In genomic region chr12:11862794-11863193, GRCh38 we compare ENCODE assay signal across 9 cellular contexts.
DNase-seq lines count a peak whose midpoint lies in the region; ATAC-seq and TF ChIP-seq lines count a peak whose summit lies in the region.
"Had no signal": no experiment of that assay in that cellular context is flagged by ENCODE, and none has a peak within 500 bp of the region (broad histone marks: within the 10 kb centered on the region; RNA-seq: fewer than 3 reads in every experiment).

No MANE protein-coding gene starts in this region.

- no peak for TF ChIP-seq CTCF in neural progenitor cell (IDR thresholded peaks at IDR 0.05)

- H3K9ac ChIP-seq in BLaER1 (no peak overlapping the region), neural progenitor cell (no peak overlapping the region)

- H4K20me1 ChIP-seq in BLaER1 (no peaks in the 10 kb centered on the region), neural progenitor cell (ENCODE audit: low read depth) (peaks cover 16% of the 10 kb centered on the region)

- H3K27me3 ChIP-seq in BLaER1 (no peaks in the 10 kb centered on the region), neural progenitor cell (no peaks in the 10 kb centered on the region)

- no peaks in the 10 kb centered on the region for H3K27me3 Mint-ChIP-seq in IgD-negative memory B cell
- H3K27me3 Mint-ChIP-seq in neural progenitor cell (ENCODE audit: insufficient read depth, low read depth): peaks cover 4% of the 10 kb centered on the region
- H3K27me3 Mint-ChIP-seq: activated naive CD4-positive, alpha-beta T cell treated with anti-CD3 and anti-CD28 coated beads, Interleukin-2, amount 50 U/mL, for 24 hours had no signal

- H3K9me3 Mint-ChIP-seq in IgD-negative memory B cell (peaks cover 1 to 23% (median 3%) of the 10 kb centered on the region in 3 donors), neural progenitor cell (peaks cover 23% of the 10 kb centered on the region)

- ATAC-seq in HG03135 (IDR thresholded peaks at IDR 0.05; ENCODE audit: unreplicated experiment) (no peak), GM18511 (IDR thresholded peaks at IDR 0.05; ENCODE audit: unreplicated experiment) (no peak), GM21381 (IDR thresholded peaks at IDR 0.05; ENCODE audit: unreplicated experiment) (no peak)

- H3K4me3 ChIP-seq in BLaER1 (no peak overlapping the region), neural progenitor cell (no peak overlapping the region)

- no peaks in the 10 kb centered on the region for H3K79me2 ChIP-seq in neural progenitor cell (ENCODE audit: low read depth)

- H3K9me3 ChIP-seq in BLaER1 (peaks cover 58% of the 10 kb centered on the region), neural progenitor cell (ENCODE audit: low read depth) (peaks cover 8% of the 10 kb centered on the region)

- H2AFZ ChIP-seq in neural progenitor cell (replicated peaks): no peak overlapping the region

- H3F3A ChIP-seq in neural progenitor cell (ENCODE audit: low read depth): peaks cover 23% of the 10 kb centered on the region

- H3K4me1 Mint-ChIP-seq in IgD-negative memory B cell (peaks cover 2 to 5% (median 3%) of the 10 kb centered on the region in 3 donors), neural progenitor cell (peaks cover 45% of the 10 kb centered on the region)

- H3K36me3 Mint-ChIP-seq in IgD-negative memory B cell: peaks cover 29% of the 10 kb centered on the region
- H3K36me3 Mint-ChIP-seq in neural progenitor cell: peaks cover 33% of the 10 kb centered on the region

- peak overlapping the region; percentile 46 for H3K27ac ChIP-seq in BLaER1
- no peak overlapping the region for H3K27ac ChIP-seq in neural progenitor cell

- H3K4me2 ChIP-seq in BLaER1 (no peak overlapping the region), neural progenitor cell (no peak overlapping the region)

- H3K4me3 Mint-ChIP-seq in IgD-negative memory B cell: no peak overlapping the region
- H3K4me3 Mint-ChIP-seq in neural progenitor cell: peak overlapping the region; percentile 31
- H3K4me3 Mint-ChIP-seq: activated naive CD4-positive, alpha-beta T cell treated with anti-CD3 and anti-CD28 coated beads, Interleukin-2, amount 50 U/mL, for 24 hours had no signal

- peaks cover 78% of the 10 kb centered on the region for H3K36me3 ChIP-seq in BLaER1
- H3K36me3 ChIP-seq in neural progenitor cell: no peaks in the 10 kb centered on the region

- peaks cover 48% of the 10 kb centered on the region for H3K4me1 ChIP-seq in BLaER1
- H3K4me1 ChIP-seq in neural progenitor cell: peaks cover 27% of the 10 kb centered on the region

- DNase-seq in fibroblast of gingiva (ENCODE audit: low read depth): peak; percentile 60
- no peak for DNase-seq in neural progenitor cell (ENCODE audit: low spot score)
- DNase-seq in NCI-H2227 (lab: John Stamatoyannopoulos, UW; ENCODE audit: unreplicated experiment): no peak

- peak overlapping the region in 2 of 3 donors; percentile 10 to 32 for H3K27ac Mint-ChIP-seq in IgD-negative memory B cell
- H3K27ac Mint-ChIP-seq in neural progenitor cell: peak overlapping the region; percentile 98
- H3K27ac Mint-ChIP-seq: activated naive CD4-positive, alpha-beta T cell treated with anti-CD3 and anti-CD28 coated beads, Interleukin-2, amount 50 U/mL, for 24 hours had no signal
